Comparison of ENCODE assay signal across 21 cellular contexts in genomic region chr4:4842476-4843441, GRCh38. TPM values are rescaled to one million over a fixed set of nuclear protein-coding genes. Genes with fewer than 3 reads are reported as not detected.
A peak's percentile ranks its signal among the peaks of the same experiment; 100 is the strongest.
DNase-seq lines count a peak whose midpoint lies in the region; ATAC-seq and TF ChIP-seq lines count a peak whose summit lies in the region.
"Had no signal": no experiment of that assay in that cellular context is flagged by ENCODE, and none has a peak within 500 bp of the region (broad histone marks: within the 10 kb centered on the region; RNA-seq: fewer than 3 reads in every experiment).

No MANE protein-coding gene starts in this region.

- ATAC-seq in activated CD4-positive, alpha-beta T cell treated with anti-CD3 and anti-CD28 coated beads for 36 hours: peak; percentile 58
- ATAC-seq: GM23338 had no signal

- POLR2A ChIA-PET in activated CD4-positive, alpha-beta T cell treated with anti-CD3 and anti-CD28 coated beads for 36 hours (lab: Charles Lee): no interaction called here

- no peak overlapping the region for H3K27ac Mint-ChIP-seq in activated CD4-positive, alpha-beta T cell treated with anti-CD3 and anti-CD28 coated beads for 36 hours
- H3K27ac Mint-ChIP-seq in neural progenitor cell (peak overlapping the region; percentile 78), nephron progenitor cell (no peak overlapping the region)
- H3K27ac Mint-ChIP-seq: CD8-positive, alpha-beta memory T cell; GM23338 had no signal

- peaks cover 24% of the 10 kb centered on the region for H3K4me1 ChIP-seq in neural progenitor cell

- no peaks in the 10 kb centered on the region for H3K79me2 ChIP-seq in neural progenitor cell (ENCODE audit: low read depth)

- no peaks in the 10 kb centered on the region for H3K9me3 Mint-ChIP-seq in activated CD4-positive, alpha-beta T cell treated with anti-CD3 and anti-CD28 coated beads for 36 hours (ENCODE audit: low read depth)
- H3K9me3 Mint-ChIP-seq in neural progenitor cell (no peaks in the 10 kb centered on the region), nephron progenitor cell (no peaks in the 10 kb centered on the region)
- H3K9me3 Mint-ChIP-seq: GM23338 had no signal

- H3K27ac ChIP-seq in caudate nucleus (ENCODE audit: low read depth, low read length) (peak overlapping the region; percentile 58), neural progenitor cell (no peak overlapping the region)

- TF ChIP-seq CTCF in neural progenitor cell (IDR thresholded peaks at IDR 0.05) (no peak), nephron progenitor cell (IDR thresholded peaks at IDR 0.05) (no peak)

- no peak overlapping the region for H3K4me2 ChIP-seq in neural progenitor cell
- H3K4me2 ChIP-seq: GM23338 had no signal

- no peak overlapping the region for H3K9ac ChIP-seq in neural progenitor cell

- no peaks in the 10 kb centered on the region for H3K9me3 ChIP-seq in neural progenitor cell (ENCODE audit: low read depth)

- H3K27me3 Mint-ChIP-seq in activated CD4-positive, alpha-beta T cell treated with anti-CD3 and anti-CD28 coated beads for 36 hours: peaks cover 27% of the 10 kb centered on the region
- H3K27me3 Mint-ChIP-seq in neural progenitor cell (ENCODE audit: insufficient read depth, low read depth): peaks cover 49% of the 10 kb centered on the region
- H3K27me3 Mint-ChIP-seq in nephron progenitor cell (ENCODE audit: low read depth, poor library complexity): peaks cover 21% of the 10 kb centered on the region

- H3K4me1 Mint-ChIP-seq in activated CD4-positive, alpha-beta T cell treated with anti-CD3 and anti-CD28 coated beads for 36 hours: no peaks in the 10 kb centered on the region
- H3K4me1 Mint-ChIP-seq in neural progenitor cell (peaks cover 66% of the 10 kb centered on the region), nephron progenitor cell (peaks cover 77% of the 10 kb centered on the region)
- H3K4me1 Mint-ChIP-seq: CD8-positive, alpha-beta memory T cell had no signal

- no peak overlapping the region for H2AFZ ChIP-seq in neural progenitor cell (replicated peaks)
- H2AFZ ChIP-seq: GM23338 had no signal

- intact Hi-C loops in activated CD4-positive, alpha-beta T cell treated with anti-CD3 and anti-CD28 coated beads for 36 hours (cut with DNase I, micrococcal nuclease): no loop called here

- CTCF ChIA-PET in activated CD4-positive, alpha-beta T cell treated with anti-CD3 and anti-CD28 coated beads for 36 hours (lab: Charles Lee): no interaction called here

- peaks cover 13% of the 10 kb centered on the region for H3F3A ChIP-seq in neural progenitor cell (ENCODE audit: low read depth)

- H4K20me1 ChIP-seq in neural progenitor cell (ENCODE audit: low read depth): no peaks in the 10 kb centered on the region

- DNase-seq in activated CD4-positive, alpha-beta T cell treated with anti-CD3 and anti-CD28 coated beads for 36 hours: no peak
- DNase-seq in activated CD4-positive, alpha-beta T cell treated with anti-CD3 and anti-CD28 coated beads for 1 hour: no peak
- DNase-seq in H7 (peak; percentile 23), caudate nucleus (lab: John Stamatoyannopoulos, UW) (no peak), neural progenitor cell (ENCODE audit: low spot score) (no peak), Ammon's horn (ENCODE audit: low spot score) (no peak), nephron progenitor cell (no peak), NCI-H1930 (lab: John Stamatoyannopoulos, UW) (no peak)
- DNase-seq: 8988T; C1 segment of cervical spinal cord; Calu3; CD8-positive, alpha-beta memory T cell; DMS153; HCEC 1CT; Karpas-422; MV-4-11; NCI-H1694; NCI-H2081 treated with DMSO at 0.1 percent for 48 hours; NCI-H524 treated with DMSO at 0.1 percent for 48 hours; NCI-H82 had no signal

- no peak overlapping the region for H3K4me3 Mint-ChIP-seq in activated CD4-positive, alpha-beta T cell treated with anti-CD3 and anti-CD28 coated beads for 36 hours
- H3K4me3 Mint-ChIP-seq in neural progenitor cell (peak overlapping the region; percentile 16), nephron progenitor cell (no peak overlapping the region)
- H3K4me3 Mint-ChIP-seq: GM23338 had no signal

- H3K4me3 ChIP-seq in H7 (ENCODE audit: insufficient read depth, low read depth, low read length): no peak overlapping the region
- H3K4me3 ChIP-seq in neural progenitor cell: no peak overlapping the region
- H3K4me3 ChIP-seq: GM23338 had no signal

- peaks cover 5% of the 10 kb centered on the region for H3K27me3 ChIP-seq in H7 (ENCODE audit: control insufficient read depth, insufficient read depth, low read length)
- H3K27me3 ChIP-seq in neural progenitor cell: peaks cover 84% of the 10 kb centered on the region

- no peaks in the 10 kb centered on the region for H3K36me3 Mint-ChIP-seq in activated CD4-positive, alpha-beta T cell treated with anti-CD3 and anti-CD28 coated beads for 36 hours (ENCODE audit: low read depth)
- H3K36me3 Mint-ChIP-seq in neural progenitor cell (no peaks in the 10 kb centered on the region), nephron progenitor cell (ENCODE audit: low read depth) (no peaks in the 10 kb centered on the region)
- H3K36me3 Mint-ChIP-seq: CD8-positive, alpha-beta memory T cell had no signal

- no peaks in the 10 kb centered on the region for H3K36me3 ChIP-seq in H7 (replicated peaks; ENCODE audit: control insufficient read depth, insufficient read depth, low read length)
- no peaks in the 10 kb centered on the region for H3K36me3 ChIP-seq in neural progenitor cell

RNA-seq across cellular contexts. Expression of gene MSX1, which starts 16.7 kb away (rescaled TPM):
- total RNA-seq in activated CD4-positive, alpha-beta T cell treated with anti-CD3 and anti-CD28 coated beads for 36 hours: under 1 TPM in 1 of 2 experiments, not detected in 1; 0.09 TPM
- total RNA-seq in H7 (2014; rRNA removed; shearing (Covaris generic)): 0.07 and 0.67 TPM in 2 replicates
- 0.65 TPM in 1 of 2 replicates, not detected in the other for total RNA-seq in neural progenitor cell (ENCODE audit: low replicate concordance)
- total RNA-seq: GM23338 had no signal
